Comparison of ENCODE assay signal across 7 cellular contexts in genomic region chr12:111766608-111767361, GRCh38. TPM values are rescaled to one million over a fixed set of nuclear protein-coding genes. Genes with fewer than 3 reads are reported as not detected.
DNase-seq lines count a peak whose midpoint lies in the region; ATAC-seq and TF ChIP-seq lines count a peak whose summit lies in the region.

TSS of gene ALDH2 (plus strand) at chr12:111766933. CDS start at chr12:111766983, 50 bp downstream.

- ATAC-seq in GM18505 (IDR thresholded peaks at IDR 0.05; ENCODE audit: unreplicated experiment): no peak

- TF ChIP-seq POLR2A in GM18505 (IDR thresholded peaks at IDR 0.05; ENCODE audit: borderline replicate concordance, extremely low read depth, insufficient read depth, insufficient read length) (peak; percentile 31), spleen (IDR thresholded peaks at IDR 0.05) (no peak)

- TF ChIP-seq CTCF in kidney epithelial cell (IDR thresholded peaks at IDR 0.05; ENCODE audit: insufficient read depth, low read length, poor library complexity, severe bottlenecking) (no peak), spleen (IDR thresholded peaks at IDR 0.05 in 8 of 11, conservative IDR thresholded peaks at IDR 0.05 in 3 of 11) (peak in 2 of 11 experiments; percentile 25 to 27)

- H3K9me3 ChIP-seq in HUES6 (ENCODE audit: control insufficient read depth, insufficient read depth, low read depth, low read length) (no peaks in the 10 kb centered on the region), spleen (no peaks in the 10 kb centered on the region)

- H3K27ac ChIP-seq in HUES6 (ENCODE audit: low read depth, low read length) (peak within 1 kb of the TSS; percentile 55; the same call in 1 of the 2 replicates), cingulate gyrus (ENCODE audit: low read depth, low read length) (peak within 1 kb of the TSS; percentile 83), spleen (peak within 1 kb of the TSS in 7 of 8 donors; percentile 49 to 87 (median 81))

- H3K4me1 ChIP-seq in HUES6 (ENCODE audit: control insufficient read depth, insufficient read depth, low read length) (peaks cover 10% of the 10 kb centered on the region; the same call in 1 of the 2 replicates), spleen (peaks cover 9 to 86% (median 51%) of the 10 kb centered on the region in 6 donors)

- peak within 1 kb of the TSS; percentile 83 for H3K9ac ChIP-seq in HUES6 (ENCODE audit: low read length)

- no peaks in the 10 kb centered on the region for H3K27me3 ChIP-seq in HUES6 (ENCODE audit: control insufficient read depth, insufficient read depth, low read length)
- peaks cover 2% of the 10 kb centered on the region for H3K27me3 ChIP-seq in kidney epithelial cell (ENCODE audit: control insufficient read depth, insufficient read depth, low read length)
- peaks cover 0 to 12% (median 0%) of the 10 kb centered on the region in 7 donors for H3K27me3 ChIP-seq in spleen (replicated peaks in 1 of 7)

- intact Hi-C loops in spleen (cut with DNase I; ENCODE audit: low total_unique reads): no loop called here

- peak; percentile 27 for DNase-seq in T1000 (lab: John Stamatoyannopoulos, UW)
- DNase-seq in kidney epithelial cell (ENCODE audit: low read depth): no peak
- peak; percentile 89 for DNase-seq in spleen
- no peak for DNase-seq in NCI-H187 treated with DMSO at 0.1 percent for 48 hours (lab: John Stamatoyannopoulos, UW)

- 1 to 14% (median 3%) methylated on average over 18 to 73 of the region's 73 CpGs for WGBS in spleen, 5 donors

- peak within 1 kb of the TSS; percentile 75 for H3K4me3 ChIP-seq in HUES6 (ENCODE audit: low read depth, low read length)
- H3K4me3 ChIP-seq in kidney epithelial cell (ENCODE audit: low read depth, low read length): peak within 1 kb of the TSS; percentile 71
- peak within 1 kb of the TSS; percentile 63 to 90 (median 71) for H3K4me3 ChIP-seq in spleen

- H3K36me3 ChIP-seq in HUES6 (ENCODE audit: control insufficient read depth, insufficient read depth, low read length): 0 out of 2 replicates have a peak, but pooled peaks cover 3% of the 10 kb centered on the region
- no peaks in the 10 kb centered on the region for H3K36me3 ChIP-seq in kidney epithelial cell (ENCODE audit: control insufficient read depth, insufficient read depth, low read length)
- peaks cover 0 to 4% (median 0%) of the 10 kb centered on the region in 6 donors for H3K36me3 ChIP-seq in spleen

RNA-seq across cellular contexts. Expression of gene ALDH2, which starts in this region (rescaled TPM):
- total RNA-seq in kidney epithelial cell (22.4 and 23.2 TPM in 2 replicates), spleen (10 to 100 TPM; 47.0 to 78.9 (median 53.5) TPM)
- 10 to 100 TPM; 30.8 to 33.4 (median 32.7) TPM for polyA plus RNA-seq in spleen

Comparison
In these comparisons a context has a peak if more than half of its experiments do, and no peak if none do; other contexts are left out.
1. DNase-seq: peak in T1000 (single experiment) and spleen (single experiment); none in kidney epithelial cell (single experiment) and NCI-H187 treated with DMSO at 0.1 percent for 48 hours (single experiment).
2. Peak in every context shown above with its lines, with median percentiles within 50 percentile points of each other: H3K27ac ChIP-seq and H3K4me3 ChIP-seq.